1 cellular context compared by ENCODE assay signal in the genomic region with DNA sequence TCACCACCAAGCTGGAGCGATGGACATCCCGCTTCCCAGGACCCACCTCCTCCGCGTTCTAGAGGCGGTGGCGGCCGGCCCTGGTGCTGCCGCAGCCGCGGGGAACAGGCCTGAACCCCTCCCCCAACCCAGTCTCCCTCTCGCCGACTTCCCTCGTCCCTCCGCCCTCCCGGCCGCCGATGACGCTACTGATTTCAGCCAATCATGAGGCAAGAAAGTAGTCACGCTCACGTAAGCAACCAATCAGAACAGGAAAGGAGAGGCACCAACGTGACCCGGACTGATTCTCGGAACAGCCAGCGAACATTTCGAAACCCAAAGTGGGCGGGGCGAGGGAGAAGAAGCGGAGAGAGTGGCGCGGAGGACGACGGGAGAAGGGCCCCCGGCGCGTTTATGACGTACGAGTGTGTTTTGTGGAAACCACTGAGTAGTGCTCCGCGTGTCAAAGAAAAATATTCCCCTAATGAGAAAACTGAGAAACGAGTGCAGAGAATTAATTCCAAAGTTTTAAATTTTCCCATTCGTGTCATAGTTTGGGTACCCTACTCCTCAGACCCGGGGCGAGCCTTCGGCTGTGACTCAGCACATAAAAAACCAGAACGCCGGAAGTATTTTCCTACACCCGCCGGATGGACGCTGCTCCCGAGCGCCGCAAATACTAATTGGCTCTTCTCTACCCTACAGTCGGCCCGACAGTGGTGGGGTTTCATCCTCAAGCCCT.
TF ChIP-seq lines count a peak whose summit lies in the region.

A gene with protein sequence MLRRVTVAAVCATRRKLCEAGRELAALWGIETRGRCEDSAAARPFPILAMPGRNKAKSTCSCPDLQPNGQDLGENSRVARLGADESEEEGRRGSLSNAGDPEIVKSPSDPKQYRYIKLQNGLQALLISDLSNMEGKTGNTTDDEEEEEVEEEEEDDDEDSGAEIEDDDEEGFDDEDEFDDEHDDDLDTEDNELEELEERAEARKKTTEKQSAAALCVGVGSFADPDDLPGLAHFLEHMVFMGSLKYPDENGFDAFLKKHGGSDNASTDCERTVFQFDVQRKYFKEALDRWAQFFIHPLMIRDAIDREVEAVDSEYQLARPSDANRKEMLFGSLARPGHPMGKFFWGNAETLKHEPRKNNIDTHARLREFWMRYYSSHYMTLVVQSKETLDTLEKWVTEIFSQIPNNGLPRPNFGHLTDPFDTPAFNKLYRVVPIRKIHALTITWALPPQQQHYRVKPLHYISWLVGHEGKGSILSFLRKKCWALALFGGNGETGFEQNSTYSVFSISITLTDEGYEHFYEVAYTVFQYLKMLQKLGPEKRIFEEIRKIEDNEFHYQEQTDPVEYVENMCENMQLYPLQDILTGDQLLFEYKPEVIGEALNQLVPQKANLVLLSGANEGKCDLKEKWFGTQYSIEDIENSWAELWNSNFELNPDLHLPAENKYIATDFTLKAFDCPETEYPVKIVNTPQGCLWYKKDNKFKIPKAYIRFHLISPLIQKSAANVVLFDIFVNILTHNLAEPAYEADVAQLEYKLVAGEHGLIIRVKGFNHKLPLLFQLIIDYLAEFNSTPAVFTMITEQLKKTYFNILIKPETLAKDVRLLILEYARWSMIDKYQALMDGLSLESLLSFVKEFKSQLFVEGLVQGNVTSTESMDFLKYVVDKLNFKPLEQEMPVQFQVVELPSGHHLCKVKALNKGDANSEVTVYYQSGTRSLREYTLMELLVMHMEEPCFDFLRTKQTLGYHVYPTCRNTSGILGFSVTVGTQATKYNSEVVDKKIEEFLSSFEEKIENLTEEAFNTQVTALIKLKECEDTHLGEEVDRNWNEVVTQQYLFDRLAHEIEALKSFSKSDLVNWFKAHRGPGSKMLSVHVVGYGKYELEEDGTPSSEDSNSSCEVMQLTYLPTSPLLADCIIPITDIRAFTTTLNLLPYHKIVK (minus strand): TSS at position 112 of the 721 bp plus-strand sequence. CDS start 112 bp downstream, outside the sequence.

TF ChIP-seq in HEK293, 187 proteins besides CTCF, POLR2A, EP300 and RAD21 (continued from another document and continues in another):
- TF ChIP-seq, protein P1, sequence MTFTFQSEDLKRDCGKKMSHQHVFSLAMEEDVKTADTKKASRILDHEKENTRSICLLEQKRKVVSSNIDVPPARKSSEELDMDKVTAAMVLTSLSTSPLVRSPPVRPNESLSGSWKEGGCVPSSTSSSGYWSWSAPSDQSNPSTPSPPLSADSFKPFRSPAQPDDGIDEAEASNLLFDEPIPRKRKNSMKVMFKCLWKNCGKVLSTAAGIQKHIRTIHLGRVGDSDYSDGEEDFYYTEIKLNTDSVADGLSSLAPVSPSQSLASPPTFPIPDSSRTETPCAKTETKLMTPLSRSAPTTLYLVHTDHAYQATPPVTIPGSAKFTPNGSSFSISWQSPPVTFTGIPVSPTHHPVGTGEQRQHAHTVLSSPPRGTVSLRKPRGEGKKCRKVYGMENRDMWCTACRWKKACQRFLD (tag by site-specific recombination; IDR thresholded peaks at IDR 0.05), result no peak
- TF ChIP-seq, protein P2, sequence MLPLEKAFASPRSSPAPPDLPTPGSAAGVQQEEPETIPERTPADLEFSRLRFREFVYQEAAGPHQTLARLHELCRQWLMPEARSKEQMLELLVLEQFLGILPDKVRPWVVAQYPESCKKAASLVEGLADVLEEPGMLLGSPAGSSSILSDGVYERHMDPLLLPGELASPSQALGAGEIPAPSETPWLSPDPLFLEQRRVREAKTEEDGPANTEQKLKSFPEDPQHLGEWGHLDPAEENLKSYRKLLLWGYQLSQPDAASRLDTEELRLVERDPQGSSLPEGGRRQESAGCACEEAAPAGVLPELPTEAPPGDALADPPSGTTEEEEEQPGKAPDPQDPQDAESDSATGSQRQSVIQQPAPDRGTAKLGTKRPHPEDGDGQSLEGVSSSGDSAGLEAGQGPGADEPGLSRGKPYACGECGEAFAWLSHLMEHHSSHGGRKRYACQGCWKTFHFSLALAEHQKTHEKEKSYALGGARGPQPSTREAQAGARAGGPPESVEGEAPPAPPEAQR (tag by site-specific recombination; IDR thresholded peaks at IDR 0.05), result no peak
- TF ChIP-seq TCF7L2 (IDR thresholded peaks at IDR 0.05; ENCODE audit: borderline replicate concordance, low read depth, low read length), result no peak
- TF ChIP-seq ZNF2 (tag by site-specific recombination; IDR thresholded peaks at IDR 0.05), result no peak; the same call in none of the 2 replicates
- TF ChIP-seq, protein P3, sequence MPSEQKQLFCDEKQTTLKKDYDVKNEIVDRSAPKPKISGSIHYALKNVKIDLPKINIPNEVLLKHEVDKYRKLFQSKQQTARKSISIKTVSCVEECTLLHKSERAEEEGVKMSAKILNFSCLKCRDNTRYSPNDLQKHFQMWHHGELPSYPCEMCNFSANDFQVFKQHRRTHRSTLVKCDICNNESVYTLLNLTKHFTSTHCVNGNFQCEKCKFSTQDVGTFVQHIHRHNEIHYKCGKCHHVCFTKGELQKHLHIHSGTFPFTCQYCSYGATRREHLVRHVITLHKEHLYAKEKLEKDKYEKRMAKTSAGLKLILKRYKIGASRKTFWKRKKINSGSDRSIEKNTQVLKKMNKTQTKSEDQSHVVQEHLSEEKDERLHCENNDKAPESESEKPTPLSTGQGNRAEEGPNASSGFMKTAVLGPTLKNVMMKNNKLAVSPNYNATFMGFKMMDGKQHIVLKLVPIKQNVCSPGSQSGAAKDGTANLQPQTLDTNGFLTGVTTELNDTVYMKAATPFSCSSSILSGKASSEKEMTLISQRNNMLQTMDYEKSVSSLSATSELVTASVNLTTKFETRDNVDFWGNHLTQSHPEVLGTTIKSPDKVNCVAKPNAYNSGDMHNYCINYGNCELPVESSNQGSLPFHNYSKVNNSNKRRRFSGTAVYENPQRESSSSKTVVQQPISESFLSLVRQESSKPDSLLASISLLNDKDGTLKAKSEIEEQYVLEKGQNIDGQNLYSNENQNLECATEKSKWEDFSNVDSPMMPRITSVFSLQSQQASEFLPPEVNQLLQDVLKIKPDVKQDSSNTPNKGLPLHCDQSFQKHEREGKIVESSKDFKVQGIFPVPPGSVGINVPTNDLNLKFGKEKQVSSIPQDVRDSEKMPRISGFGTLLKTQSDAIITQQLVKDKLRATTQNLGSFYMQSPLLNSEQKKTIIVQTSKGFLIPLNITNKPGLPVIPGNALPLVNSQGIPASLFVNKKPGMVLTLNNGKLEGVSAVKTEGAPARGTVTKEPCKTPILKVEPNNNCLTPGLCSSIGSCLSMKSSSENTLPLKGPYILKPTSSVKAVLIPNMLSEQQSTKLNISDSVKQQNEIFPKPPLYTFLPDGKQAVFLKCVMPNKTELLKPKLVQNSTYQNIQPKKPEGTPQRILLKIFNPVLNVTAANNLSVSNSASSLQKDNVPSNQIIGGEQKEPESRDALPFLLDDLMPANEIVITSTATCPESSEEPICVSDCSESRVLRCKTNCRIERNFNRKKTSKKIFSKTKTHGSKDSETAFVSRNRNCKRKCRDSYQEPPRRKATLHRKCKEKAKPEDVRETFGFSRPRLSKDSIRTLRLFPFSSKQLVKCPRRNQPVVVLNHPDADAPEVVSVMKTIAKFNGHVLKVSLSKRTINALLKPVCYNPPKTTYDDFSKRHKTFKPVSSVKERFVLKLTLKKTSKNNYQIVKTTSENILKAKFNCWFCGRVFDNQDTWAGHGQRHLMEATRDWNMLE (tag by site-specific recombination; conservative IDR thresholded peaks at IDR 0.05; ENCODE audit: low read depth), result peak; percentile 98
- TF ChIP-seq KLF9 (tag by site-specific recombination; IDR thresholded peaks at IDR 0.05; ENCODE audit: low read depth), result peak; percentile 93
- TF ChIP-seq ZNF184 (tag by site-specific recombination; IDR thresholded peaks at IDR 0.05), result peak; percentile 54; the same call in 1 of the 2 replicates
- no peak for TF ChIP-seq ZNF248 (tag by site-specific recombination; IDR thresholded peaks at IDR 0.05)
- no peak; the same call in 1 of the 2 replicates for TF ChIP-seq ZNF10 (tag by site-specific recombination; IDR thresholded peaks at IDR 0.05)
- TF ChIP-seq, protein P4, sequence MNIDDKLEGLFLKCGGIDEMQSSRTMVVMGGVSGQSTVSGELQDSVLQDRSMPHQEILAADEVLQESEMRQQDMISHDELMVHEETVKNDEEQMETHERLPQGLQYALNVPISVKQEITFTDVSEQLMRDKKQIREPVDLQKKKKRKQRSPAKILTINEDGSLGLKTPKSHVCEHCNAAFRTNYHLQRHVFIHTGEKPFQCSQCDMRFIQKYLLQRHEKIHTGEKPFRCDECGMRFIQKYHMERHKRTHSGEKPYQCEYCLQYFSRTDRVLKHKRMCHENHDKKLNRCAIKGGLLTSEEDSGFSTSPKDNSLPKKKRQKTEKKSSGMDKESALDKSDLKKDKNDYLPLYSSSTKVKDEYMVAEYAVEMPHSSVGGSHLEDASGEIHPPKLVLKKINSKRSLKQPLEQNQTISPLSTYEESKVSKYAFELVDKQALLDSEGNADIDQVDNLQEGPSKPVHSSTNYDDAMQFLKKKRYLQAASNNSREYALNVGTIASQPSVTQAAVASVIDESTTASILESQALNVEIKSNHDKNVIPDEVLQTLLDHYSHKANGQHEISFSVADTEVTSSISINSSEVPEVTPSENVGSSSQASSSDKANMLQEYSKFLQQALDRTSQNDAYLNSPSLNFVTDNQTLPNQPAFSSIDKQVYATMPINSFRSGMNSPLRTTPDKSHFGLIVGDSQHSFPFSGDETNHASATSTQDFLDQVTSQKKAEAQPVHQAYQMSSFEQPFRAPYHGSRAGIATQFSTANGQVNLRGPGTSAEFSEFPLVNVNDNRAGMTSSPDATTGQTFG (tag by site-specific recombination; IDR thresholded peaks at IDR 0.05; ENCODE audit: borderline replicate concordance), result no peak
- TF ChIP-seq ZBTB48 (tag by site-specific recombination; IDR thresholded peaks at IDR 0.05), result no peak; the same call in 1 of the 2 replicates
- no peak for TF ChIP-seq ZNF423 (tag by site-specific recombination; IDR thresholded peaks at IDR 0.05)
- TF ChIP-seq ZNF169 (tag by site-specific recombination; IDR thresholded peaks at IDR 0.05), result no peak
- TF ChIP-seq BCL11A (tag by site-specific recombination; IDR thresholded peaks at IDR 0.05; ENCODE audit: low read depth), result no peak
- peak; percentile 76; the same call in 1 of the 2 replicates for TF ChIP-seq ZNF394 (tag by site-specific recombination; IDR thresholded peaks at IDR 0.05; ENCODE audit: borderline replicate concordance)
- TF ChIP-seq ZNF24 (tag by site-specific recombination; IDR thresholded peaks at IDR 0.05), result peak; percentile 52; the same call in 1 of the 2 replicates
- TF ChIP-seq, protein P5, sequence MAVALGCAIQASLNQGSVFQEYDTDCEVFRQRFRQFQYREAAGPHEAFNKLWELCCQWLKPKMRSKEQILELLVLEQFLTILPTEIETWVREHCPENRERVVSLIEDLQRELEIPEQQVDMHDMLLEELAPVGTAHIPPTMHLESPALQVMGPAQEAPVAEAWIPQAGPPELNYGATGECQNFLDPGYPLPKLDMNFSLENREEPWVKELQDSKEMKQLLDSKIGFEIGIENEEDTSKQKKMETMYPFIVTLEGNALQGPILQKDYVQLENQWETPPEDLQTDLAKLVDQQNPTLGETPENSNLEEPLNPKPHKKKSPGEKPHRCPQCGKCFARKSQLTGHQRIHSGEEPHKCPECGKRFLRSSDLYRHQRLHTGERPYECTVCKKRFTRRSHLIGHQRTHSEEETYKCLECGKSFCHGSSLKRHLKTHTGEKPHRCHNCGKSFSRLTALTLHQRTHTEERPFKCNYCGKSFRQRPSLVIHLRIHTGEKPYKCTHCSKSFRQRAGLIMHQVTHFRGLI (tag by site-specific recombination; IDR thresholded peaks at IDR 0.05), result peak; percentile 42; the same call in 1 of the 2 replicates
- no peak for TF ChIP-seq SALL2 (tag by site-specific recombination; IDR thresholded peaks at IDR 0.05; ENCODE audit: borderline replicate concordance)
- TF ChIP-seq ZNF549 (tag by site-specific recombination; IDR thresholded peaks at IDR 0.05), result no peak
- peak; percentile 63; the same call in 1 of the 2 replicates for TF ChIP-seq EGR2 (tag by site-specific recombination; IDR thresholded peaks at IDR 0.05; ENCODE audit: low read depth)
- no peak for TF ChIP-seq ZNF521 (tag by site-specific recombination; IDR thresholded peaks at IDR 0.05)
- TF ChIP-seq, protein P6, sequence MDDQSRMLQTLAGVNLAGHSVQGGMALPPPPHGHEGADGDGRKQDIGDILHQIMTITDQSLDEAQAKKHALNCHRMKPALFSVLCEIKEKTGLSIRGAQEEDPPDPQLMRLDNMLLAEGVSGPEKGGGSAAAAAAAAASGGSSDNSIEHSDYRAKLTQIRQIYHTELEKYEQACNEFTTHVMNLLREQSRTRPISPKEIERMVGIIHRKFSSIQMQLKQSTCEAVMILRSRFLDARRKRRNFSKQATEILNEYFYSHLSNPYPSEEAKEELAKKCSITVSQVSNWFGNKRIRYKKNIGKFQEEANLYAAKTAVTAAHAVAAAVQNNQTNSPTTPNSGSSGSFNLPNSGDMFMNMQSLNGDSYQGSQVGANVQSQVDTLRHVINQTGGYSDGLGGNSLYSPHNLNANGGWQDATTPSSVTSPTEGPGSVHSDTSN (CRISPR knock-in tag; IDR thresholded peaks at IDR 0.05), result no peak
- TF ChIP-seq, protein P7, sequence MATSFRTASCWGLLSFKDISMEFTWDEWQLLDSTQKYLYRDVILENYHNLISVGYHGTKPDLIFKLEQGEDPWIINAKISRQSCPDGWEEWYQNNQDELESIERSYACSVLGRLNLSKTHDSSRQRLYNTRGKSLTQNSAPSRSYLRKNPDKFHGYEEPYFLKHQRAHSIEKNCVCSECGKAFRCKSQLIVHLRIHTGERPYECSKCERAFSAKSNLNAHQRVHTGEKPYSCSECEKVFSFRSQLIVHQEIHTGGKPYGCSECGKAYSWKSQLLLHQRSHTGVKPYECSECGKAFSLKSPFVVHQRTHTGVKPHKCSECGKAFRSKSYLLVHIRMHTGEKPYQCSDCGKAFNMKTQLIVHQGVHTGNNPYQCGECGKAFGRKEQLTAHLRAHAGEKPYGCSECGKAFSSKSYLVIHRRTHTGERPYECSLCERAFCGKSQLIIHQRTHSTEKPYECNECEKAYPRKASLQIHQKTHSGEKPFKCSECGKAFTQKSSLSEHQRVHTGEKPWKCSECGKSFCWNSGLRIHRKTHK (tag by site-specific recombination; IDR thresholded peaks at IDR 0.05), result no peak
- TF ChIP-seq MZF1 (tag by site-specific recombination; IDR thresholded peaks at IDR 0.05; ENCODE audit: borderline replicate concordance), result no peak
- no peak for TF ChIP-seq ZFP3 (tag by site-specific recombination; IDR thresholded peaks at IDR 0.05; ENCODE audit: low read depth)
- TF ChIP-seq, protein P8, sequence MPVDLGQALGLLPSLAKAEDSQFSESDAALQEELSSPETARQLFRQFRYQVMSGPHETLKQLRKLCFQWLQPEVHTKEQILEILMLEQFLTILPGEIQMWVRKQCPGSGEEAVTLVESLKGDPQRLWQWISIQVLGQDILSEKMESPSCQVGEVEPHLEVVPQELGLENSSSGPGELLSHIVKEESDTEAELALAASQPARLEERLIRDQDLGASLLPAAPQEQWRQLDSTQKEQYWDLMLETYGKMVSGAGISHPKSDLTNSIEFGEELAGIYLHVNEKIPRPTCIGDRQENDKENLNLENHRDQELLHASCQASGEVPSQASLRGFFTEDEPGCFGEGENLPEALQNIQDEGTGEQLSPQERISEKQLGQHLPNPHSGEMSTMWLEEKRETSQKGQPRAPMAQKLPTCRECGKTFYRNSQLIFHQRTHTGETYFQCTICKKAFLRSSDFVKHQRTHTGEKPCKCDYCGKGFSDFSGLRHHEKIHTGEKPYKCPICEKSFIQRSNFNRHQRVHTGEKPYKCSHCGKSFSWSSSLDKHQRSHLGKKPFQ (tag by site-specific recombination; IDR thresholded peaks at IDR 0.05), result no peak
